13 cellular contexts compared by ENCODE assay signal in the genomic region with DNA sequence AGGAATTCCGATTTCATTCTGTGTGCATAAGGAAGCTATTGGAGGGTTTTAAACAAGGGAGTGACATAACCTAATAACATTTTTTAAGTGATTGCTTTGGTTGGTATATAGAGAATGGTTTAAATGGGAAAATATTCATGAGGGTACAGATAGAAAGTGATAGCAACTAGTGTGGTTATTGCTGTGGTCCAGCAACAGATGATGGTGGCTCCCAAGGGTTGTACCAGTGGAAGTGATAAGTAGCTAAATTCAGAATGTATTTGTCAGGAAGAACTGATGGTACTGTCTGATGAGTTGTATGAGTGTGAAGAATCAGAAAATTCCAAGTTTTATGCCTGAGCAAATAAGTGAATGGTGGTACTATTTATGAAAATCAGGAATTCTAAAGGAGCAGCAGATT. TPM values are rescaled to one million over a fixed set of nuclear protein-coding genes. Genes with fewer than 3 reads are reported as not detected.
DNase-seq lines count a peak whose midpoint lies in the region; ATAC-seq and TF ChIP-seq lines count a peak whose summit lies in the region.
"Had no signal": no experiment of that assay in that cellular context is flagged by ENCODE, and none has a peak within 500 bp of the region (broad histone marks: within the 10 kb centered on the region; RNA-seq: fewer than 3 reads in every experiment).

No MANE protein-coding gene starts in this region.

- H3K27me3 Mint-ChIP-seq in CD14-positive monocyte (ENCODE audit: low read depth in 3 of 3) (no peaks in the 10 kb centered on the region), T-helper 17 cell (no peaks in the 10 kb centered on the region), mesothelial cell of epicardium (ENCODE audit: low read depth) (no peaks in the 10 kb centered on the region)
- H3K27me3 Mint-ChIP-seq: activated CD4-positive, alpha-beta memory T cell treated with anti-CD3 and anti-CD28 coated beads, Interleukin-2, amount 10 ng/mL, durations not matched to agents 7 days and 5 days had no signal

- no peaks in the 10 kb centered on the region for H3K9me3 ChIP-seq in T-helper 17 cell (ENCODE audit: control insufficient read depth, low read length, poor library complexity, severe bottlenecking)
- H3K9me3 ChIP-seq: BE2C, tibial artery had no signal

- POLR2A ChIA-PET in HEK293T (lab: Yijun Ruan, JAX): no interaction called here

- H3K4me1 Mint-ChIP-seq in CD14-positive monocyte: peaks cover 24% of the 10 kb centered on the region
- peaks cover 28% of the 10 kb centered on the region for H3K4me1 Mint-ChIP-seq in T-helper 17 cell
- peaks cover 29% of the 10 kb centered on the region for H3K4me1 Mint-ChIP-seq in mesothelial cell of epicardium

- peak; percentile 27 for ATAC-seq in GM18870 (IDR thresholded peaks at IDR 0.05; ENCODE audit: unreplicated experiment)
- no peak for ATAC-seq in T-helper 17 cell

- intact Hi-C loops in CD14-positive monocyte (cut with micrococcal nuclease): loop anchor here in 1 of 2 donors (5.0 to 10.0 kb wide), 2 partner anchors 54 to 117 kb away; no protein-coding TSS in a partner anchor

- H3K9me3 Mint-ChIP-seq in CD14-positive monocyte (peaks cover 0 to 7% (median 5%) of the 10 kb centered on the region in 7 donors), mesothelial cell of epicardium (peaks cover 4% of the 10 kb centered on the region)
- H3K9me3 Mint-ChIP-seq: activated CD4-positive, alpha-beta memory T cell treated with anti-CD3 and anti-CD28 coated beads, Interleukin-2, amount 10 ng/mL, durations not matched to agents 7 days and 5 days had no signal

- TF ChIP-seq CTCF in CD14-positive monocyte (IDR thresholded peaks at IDR 0.05) (no peak), mesothelial cell of epicardium (IDR thresholded peaks at IDR 0.05; ENCODE audit: unreplicated experiment) (no peak)

- H3K4me3 Mint-ChIP-seq in CD14-positive monocyte: no peak overlapping the region
- peak overlapping the region; percentile 28 for H3K4me3 Mint-ChIP-seq in T-helper 17 cell
- H3K4me3 Mint-ChIP-seq in mesothelial cell of epicardium: no peak overlapping the region
- H3K4me3 Mint-ChIP-seq: activated CD4-positive, alpha-beta memory T cell treated with anti-CD3 and anti-CD28 coated beads, Interleukin-2, amount 10 ng/mL, durations not matched to agents 7 days and 5 days had no signal

- H3K27ac Mint-ChIP-seq in CD14-positive monocyte (peak overlapping the region in 5 of 7 donors; percentile 11 to 68 (median 39)), T-helper 17 cell (peak overlapping the region; percentile 57), mesothelial cell of epicardium (peak overlapping the region; percentile 37)
- H3K27ac Mint-ChIP-seq: activated CD4-positive, alpha-beta memory T cell treated with anti-CD3 and anti-CD28 coated beads, Interleukin-2, amount 10 ng/mL, durations not matched to agents 7 days and 5 days had no signal

- CTCF ChIA-PET in HEK293T (lab: Yijun Ruan, JAX): no interaction called here

- H3K36me3 Mint-ChIP-seq in CD14-positive monocyte: peaks cover 33 to 38% of the 10 kb centered on the region in 2 donors
- peaks cover 10% of the 10 kb centered on the region for H3K36me3 Mint-ChIP-seq in T-helper 17 cell (ENCODE audit: low read depth)
- H3K36me3 Mint-ChIP-seq in mesothelial cell of epicardium: peaks cover 33% of the 10 kb centered on the region

- DNase-seq in CD14-positive monocyte (ENCODE audit: low spot score) (no peak), T-helper 17 cell (no peak), mesothelial cell of epicardium (ENCODE audit: low spot score in 2 of 2, unreplicated experiment in 2 of 2) (no peak), HEK293T (ENCODE audit: extremely low spot score) (no peak), NCI-H748 (lab: John Stamatoyannopoulos, UW; ENCODE audit: unreplicated experiment) (no peak), AG08396 (ENCODE audit: low spot score) (no peak)
- DNase-seq in central memory CD4-positive, alpha-beta T cell: no peak
- DNase-seq: activated CD4-positive, alpha-beta memory T cell treated with anti-CD3 and anti-CD28 coated beads, Interleukin-2, amount 10 ng/mL, durations not matched to agents 7 days and 5 days; BE2C; NCI-H2029 treated with DMSO at 0.1 percent for 48 hours; NCI-H69; tibial artery had no signal

TF ChIP-seq in HEK293T, 16 proteins besides CTCF, POLR2A, EP300 and RAD21:
- TF ChIP-seq PKNOX1 (IDR thresholded peaks at IDR 0.05) (no peak), SP1 (IDR thresholded peaks at IDR 0.05) (no peak), ELF4 (IDR thresholded peaks at IDR 0.05) (no peak), ZNF384 (IDR thresholded peaks at IDR 0.05) (no peak)

RNA-seq across cellular contexts. Expression of gene CNOT2, which starts 2.6 kb away (rescaled TPM):
- 10 to 100 TPM; 49.8 to 72.7 TPM for polyA plus RNA-seq in CD14-positive monocyte
- 100 to 1,000 TPM; 114 to 120 TPM for total RNA-seq in T-helper 17 cell
- 120 to 126 TPM (median 120 TPM) in 3 replicates for total RNA-seq in mesothelial cell of epicardium
